In the genomic region with DNA sequence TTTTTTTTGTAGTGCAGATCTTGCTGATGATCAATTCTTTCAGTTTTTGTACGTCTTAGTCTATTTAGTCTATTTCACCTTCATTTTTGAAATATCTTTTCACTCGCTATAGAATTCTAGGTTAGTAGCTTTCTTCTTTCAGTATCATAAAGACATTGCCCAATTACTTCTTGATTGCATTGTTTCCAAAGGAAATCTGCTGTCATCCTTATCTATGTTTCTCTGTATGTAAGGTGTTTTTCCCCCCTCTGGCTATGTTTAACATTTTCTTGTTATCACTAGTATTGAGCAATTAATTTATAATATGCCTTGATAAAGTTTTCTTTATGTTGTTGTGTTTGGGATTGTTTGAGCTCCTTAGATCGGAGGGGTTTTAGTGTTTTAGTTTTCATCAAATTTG, we compare ENCODE assay signal across 19 cellular contexts.
"Had no signal": no experiment of that assay in that cellular context is flagged by ENCODE, and none has a peak within 500 bp of the region (broad histone marks: within the 10 kb centered on the region; RNA-seq: fewer than 3 reads in every experiment).

No MANE protein-coding gene starts in this region.

- FAIRE-seq: K562, RCC 7860 had no signal

- H3K4me2 ChIP-seq: KMS-11 had no signal

- ATAC-seq: K562 had no signal

- H3K9ac ChIP-seq: KMS-11 had no signal

- H3K27ac ChIP-seq: KMS-11, SJSA1, SK-N-MC had no signal

- H3K4me3 ChIP-seq: K562, SJSA1, SK-N-MC had no signal

- H3K4me1 ChIP-seq: SJSA1 had no signal

- H3K36me3 ChIP-seq: SJSA1 had no signal

- DNase-seq: Kasumi-1, MM.1S, NCI-H1092 treated with DMSO at 0.1 percent for 48 hours, NCI-H1436, NCI-H1694, NCI-H187 treated with DMSO at 0.1 percent for 48 hours, NCI-H2029 treated with DMSO at 0.1 percent for 48 hours, NCI-H2171 treated with DMSO at 0.1 percent for 48 hours, NCI-H524, NCI-H526 treated with DMSO at 0.1 percent for 48 hours, NCI-H748 treated with DMSO at 0.1 percent for 48 hours, Right ventricle myocardium superior, RPMI8226, SIG-M5 had no signal
